Comparison of ENCODE assay signal across 15 cellular contexts in the genomic region with DNA sequence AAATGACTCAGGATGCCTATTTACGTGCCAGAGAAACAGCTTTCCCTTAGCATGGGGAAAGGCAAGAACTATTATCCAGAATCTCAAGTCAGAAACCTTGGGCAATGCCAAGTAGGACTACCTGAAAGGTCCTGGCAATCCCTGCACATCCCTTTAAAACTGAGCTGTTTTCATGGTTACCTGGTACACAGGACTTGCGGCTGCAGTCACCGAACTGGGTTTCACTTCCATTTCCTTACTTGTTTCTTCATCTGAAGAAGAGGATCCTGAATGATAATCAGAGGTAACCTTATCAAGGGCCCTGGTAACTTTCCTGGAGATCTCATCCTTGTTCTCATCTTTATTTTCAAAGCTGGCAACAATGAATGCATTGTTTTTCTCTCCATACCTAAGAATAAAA. TPM values are rescaled to one million over a fixed set of nuclear protein-coding genes. Genes with fewer than 3 reads are reported as not detected.
A peak's percentile ranks its signal among the peaks of the same experiment; 100 is the strongest.
DNase-seq lines count a peak whose midpoint lies in the region; ATAC-seq, FAIRE-seq and TF ChIP-seq lines count a peak whose summit lies in the region.
"Had no signal": no experiment of that assay in that cellular context is flagged by ENCODE, and none has a peak within 500 bp of the region (broad histone marks: within the 10 kb centered on the region; RNA-seq: fewer than 3 reads in every experiment).

No MANE protein-coding gene starts in this region.

- DNase-seq in HepG2 (ENCODE audit: low spot score), result no peak
- DNase-seq in right lobe of liver, result no peak
- no peak for DNase-seq in kidney glomerular epithelial cell (lab: John Stamatoyannopoulos, UW)
- no peak for DNase-seq in stimulated activated naive CD4-positive, alpha-beta T cell (lab: John Stamatoyannopoulos, UW)
- no peak for DNase-seq in AG08396 (ENCODE audit: low spot score)
- DNase-seq: activated CD8-positive, alpha-beta memory T cell treated with anti-CD3 and anti-CD28 coated beads, Interleukin-2, amount 50 U/mL, for 4 hours; hypothalamus; MV-4-11 had no signal

- POLR2A ChIA-PET in HepG2 (lab: Yijun Ruan, JAX), result no interaction called here

- ATAC-seq in HepG2 (no peak), right lobe of liver (no peak), GM21576 (IDR thresholded peaks at IDR 0.05; ENCODE audit: unreplicated experiment) (peak; percentile 74), HG03135 (IDR thresholded peaks at IDR 0.05; ENCODE audit: unreplicated experiment) (peak; percentile 64)
- ATAC-seq in stimulated activated memory B cell treated with anti-CD40 and anti-IgM and Interleukin-4, amounts not matched to agents 10 μg/mL and 1 μg/mL and 100 μg/mL, for 72 hours, result peak; percentile 50

- BruUV-seq in HepG2 (replicated peaks; lab: Mats Ljungman, UMichigan), result no TSS peak

- H3K36me3 ChIP-seq in HepG2 (replicated peaks in 1 of 2; ENCODE audit: control insufficient read depth in 1 of 2, insufficient read depth in 2 of 2, low read length in 2 of 2) (peaks cover 12 to 83% of the 10 kb centered on the region in 2 experiments), right lobe of liver (peaks cover 0 to 15% (median 6%) of the 10 kb centered on the region in 4 donors)

- H3K27me3 ChIP-seq in HepG2 (ENCODE audit: control insufficient read depth in 1 of 2, insufficient read depth in 2 of 2, low read length in 2 of 2) (no peaks in the 10 kb centered on the region), right lobe of liver (no peaks in the 10 kb centered on the region)

- no peak overlapping the region for H2AFZ ChIP-seq in HepG2 (ENCODE audit: low read length)

- H3K36me3 Mint-ChIP-seq in stimulated activated memory B cell treated with anti-CD40 and anti-IgM and Interleukin-4, amounts not matched to agents 10 μg/mL and 1 μg/mL and 100 μg/mL, for 72 hours, result peaks cover 32% of the 10 kb centered on the region

- TF ChIP-seq EP300 in HepG2 (IDR thresholded peaks at IDR 0.05; ENCODE audit: low read depth in 2 of 2, low read length in 2 of 2) (no peak), HepG2 (CRISPR knock-in tag; IDR thresholded peaks at IDR 0.05; ENCODE audit: borderline replicate concordance) (no peak)

- H3K9me3 ChIP-seq in HepG2 (ENCODE audit: low read length), result no peaks in the 10 kb centered on the region
- no peaks in the 10 kb centered on the region for H3K9me3 ChIP-seq in right lobe of liver

- in situ Hi-C loops in HepG2 (cut with HindIII; ENCODE audit: extremely low pct_ligation_motif_present, low pct_unique_long_range_greater_than_20kb), result no loop called here

- H3K27ac ChIP-seq in HepG2 (ENCODE audit: extremely low read length, insufficient read depth, low read length) (no peak overlapping the region), right lobe of liver (no peak overlapping the region)

- no peaks in the 10 kb centered on the region for H3K9me3 Mint-ChIP-seq in stimulated activated memory B cell treated with anti-CD40 and anti-IgM and Interleukin-4, amounts not matched to agents 10 μg/mL and 1 μg/mL and 100 μg/mL, for 72 hours
- H3K9me3 Mint-ChIP-seq: brain; mesothelial cell of epicardium; T-helper 1 cell treated with Interleukin-12 subunit alpha and Interleukin-12 subunit beta and Interleukin-4 antibody, amounts not matched to agents 30 μg/mL and 1 μg/mL, for 36 hours had no signal

- intact Hi-C loops in HepG2 (cut with micrococcal nuclease; ENCODE audit: unreplicated experiment), result no loop called here
- intact Hi-C loops in right lobe of liver (cut with DNase I), result no loop called here

- no peak overlapping the region for H3K4me3 Mint-ChIP-seq in stimulated activated memory B cell treated with anti-CD40 and anti-IgM and Interleukin-4, amounts not matched to agents 10 μg/mL and 1 μg/mL and 100 μg/mL, for 72 hours
- H3K4me3 Mint-ChIP-seq: brain; mesothelial cell of epicardium; T-helper 1 cell treated with Interleukin-12 subunit alpha and Interleukin-12 subunit beta and Interleukin-4 antibody, amounts not matched to agents 30 μg/mL and 1 μg/mL, for 36 hours had no signal

- TF ChIP-seq POLR2A in HepG2 (IDR thresholded peaks at IDR 0.05; ENCODE audit: insufficient read depth in 1 of 2, low read depth in 2 of 2, low read length in 2 of 2) (no peak), right lobe of liver (IDR thresholded peaks at IDR 0.05) (no peak)

- no peak for TF ChIP-seq CTCF in HepG2 (CRISPR knock-in tag; IDR thresholded peaks at IDR 0.05)
- no peak for TF ChIP-seq CTCF in right lobe of liver (IDR thresholded peaks at IDR 0.05)

- no peak overlapping the region for H3K9ac ChIP-seq in HepG2 (ENCODE audit: insufficient read depth, low read depth, low read length)

- no peaks in the 10 kb centered on the region for H3K4me1 ChIP-seq in HepG2 (ENCODE audit: insufficient read depth, low read length)
- H3K4me1 ChIP-seq in right lobe of liver, result no peaks in the 10 kb centered on the region

- no peaks in the 10 kb centered on the region; the same call in 1 of the 2 replicates for H4K20me1 ChIP-seq in HepG2 (ENCODE audit: insufficient read depth, low read length)

- no peaks in the 10 kb centered on the region for H3K79me2 ChIP-seq in HepG2 (ENCODE audit: insufficient read depth, low read length)

- no peak overlapping the region for H3K4me2 ChIP-seq in HepG2 (ENCODE audit: low read depth, low read length)

- no peak for FAIRE-seq in HepG2 (lab: Jason Lieb, UNC)
- FAIRE-seq: endothelial cell of umbilical vein had no signal

- peaks cover 6% of the 10 kb centered on the region for H3K4me1 Mint-ChIP-seq in stimulated activated memory B cell treated with anti-CD40 and anti-IgM and Interleukin-4, amounts not matched to agents 10 μg/mL and 1 μg/mL and 100 μg/mL, for 72 hours

- H3K27me3 Mint-ChIP-seq in stimulated activated memory B cell treated with anti-CD40 and anti-IgM and Interleukin-4, amounts not matched to agents 10 μg/mL and 1 μg/mL and 100 μg/mL, for 72 hours, result no peaks in the 10 kb centered on the region
- H3K27me3 Mint-ChIP-seq: brain had no signal

- 99% methylated on average over 3 of the region's 3 CpGs for WGBS in HepG2 (ENCODE audit: low lambda C conversion rate)
- WGBS in right lobe of liver (ENCODE audit: insufficient coverage, low coverage, low lambda C conversion rate, missing lambda C conversion rate), result 82% methylated on average over 3 of the region's 3 CpGs

- CTCF ChIA-PET in HepG2 (lab: Yijun Ruan, JAX; ENCODE audit: low intra/inter-chr PET ratio, low total read pairs), result no interaction called here

- TF ChIP-seq RAD21 in HepG2 (CRISPR knock-in tag; IDR thresholded peaks at IDR 0.05), result no peak

- H3K27ac Mint-ChIP-seq in stimulated activated memory B cell treated with anti-CD40 and anti-IgM and Interleukin-4, amounts not matched to agents 10 μg/mL and 1 μg/mL and 100 μg/mL, for 72 hours, result no peak overlapping the region
- H3K27ac Mint-ChIP-seq: mesothelial cell of epicardium; T-helper 1 cell treated with Interleukin-12 subunit alpha and Interleukin-12 subunit beta and Interleukin-4 antibody, amounts not matched to agents 30 μg/mL and 1 μg/mL, for 36 hours had no signal

- no peak overlapping the region for H3K4me3 ChIP-seq in HepG2 (replicated peaks in 1 of 3; ENCODE audit: insufficient read depth in 1 of 3, low read depth in 2 of 3, low read length in 3 of 3)
- H3K4me3 ChIP-seq in right lobe of liver, result no peak overlapping the region

TF ChIP-seq in HepG2, 621 proteins besides CTCF, POLR2A, EP300 and RAD21:
- TF ChIP-seq RBM22 (optimal IDR thresholded peaks at IDR 0.05; ENCODE audit: low read length), result peak; percentile 87
- TF ChIP-seq ZNF3 (CRISPR knock-in tag; IDR thresholded peaks at IDR 0.05), result no peak
- TF ChIP-seq ZNF264 (CRISPR knock-in tag; IDR thresholded peaks at IDR 0.05), result no peak
TF ChIP-seq in HepG2: peak in this region for 1.

RNA-seq across cellular contexts. Expression of a gene that starts 14.3 kb away (rescaled TPM):
- total RNA-seq in HepG2 (2016; rRNA removed; fragmentation: Illumina TruSeq; extraction: Trizol), result 11.6 and 13.9 TPM in 2 replicates
- total RNA-seq in HepG2 (2016; cell fraction: cytosol; rRNA removed; fragmentation: Illumina TruSeq; extraction: Trizol; ENCODE audit: low read depth), result 2.6 and 3.3 TPM in 2 replicates
- 14.2 and 15.8 TPM in 2 replicates for total RNA-seq in HepG2 (2016; cell fraction: insoluble cytoplasmic fraction; rRNA removed; fragmentation: Illumina TruSeq; extraction: Trizol)
- 5.4 and 6.1 TPM in 2 replicates for total RNA-seq in HepG2 (2016; cell fraction: membrane; rRNA removed; fragmentation: Illumina TruSeq; extraction: Trizol)
- 28.7 and 34.0 TPM in 2 replicates for total RNA-seq in HepG2 (2016; cell fraction: nucleus; rRNA removed; fragmentation: Illumina TruSeq; extraction: Trizol)
- polyA plus RNA-seq in HepG2 (2011; rRNA removed), result 22.5 and 27.4 TPM in 2 replicates
- 11.5 and 19.2 TPM in 2 replicates for polyA plus RNA-seq in HepG2 (2011; cell fraction: cytosol; rRNA removed)
- polyA plus RNA-seq in HepG2 (2011; cell fraction: nucleus; rRNA removed), result 12.4 and 14.1 TPM in 2 replicates
- polyA plus RNA-seq in HepG2 (2012), result 42.9 and 43.4 TPM in 2 replicates
- 2.5 and 3.0 TPM in 2 replicates for polyA plus RNA-seq in HepG2 (2016; cell fraction: cytosol; fragmentation: Illumina TruSeq; extraction: Trizol; ENCODE audit: low read depth)
- 20.7 and 21.3 TPM in 2 replicates for polyA plus RNA-seq in HepG2 (2016; cell fraction: insoluble cytoplasmic fraction; fragmentation: Illumina TruSeq; extraction: Trizol; ENCODE audit: low read depth)
- polyA plus RNA-seq in HepG2 (2016; cell fraction: membrane; fragmentation: Illumina TruSeq; extraction: Trizol; ENCODE audit: low read depth), result 4.3 and 4.4 TPM in 2 replicates
- 26.5 and 30.1 TPM in 2 replicates for polyA plus RNA-seq in HepG2 (2016; cell fraction: nucleus; fragmentation: Illumina TruSeq; extraction: Trizol; ENCODE audit: insufficient read depth, low read depth)
- polyA minus RNA-seq in HepG2 (2011; rRNA and poly(A)+ RNA removed; ENCODE audit: low replicate concordance), result 3.9 and 11.3 TPM in 2 replicates
- polyA minus RNA-seq in HepG2 (2011; cell fraction: cytosol; rRNA and poly(A)+ RNA removed), result 9.0 and 9.1 TPM in 2 replicates
- 42.6 and 51.3 TPM in 2 replicates for polyA minus RNA-seq in HepG2 (2011; cell fraction: nucleus; rRNA and poly(A)+ RNA removed)
- total RNA-seq in right lobe of liver, result 10 to 100 TPM in 2 of 6 experiments, 1 to 10 TPM in 4; 1.1 to 14.3 (median 5.6) TPM

Comparison
In these comparisons a context has a peak if more than half of its experiments do, and no peak if none do; other contexts are left out.
1. ATAC-seq: peak in GM21576 (single experiment), HG03135 (single experiment) and stimulated activated memory B cell treated with anti-CD40 and anti-IgM and Interleukin-4, amounts not matched to agents 10 μg/mL and 1 μg/mL and 100 μg/mL, for 72 hours (single experiment); none in HepG2 (single experiment) and right lobe of liver (0 of 4).